21 cellular contexts compared by ENCODE assay signal in genomic region chr4:137299281-137299680, GRCh38.
"Had no signal": no experiment of that assay in that cellular context is flagged by ENCODE, and none has a peak within 500 bp of the region (broad histone marks: within the 10 kb centered on the region; RNA-seq: fewer than 3 reads in every experiment).

No MANE protein-coding gene starts in this region.

- H3K9me3 ChIP-seq: SK-N-SH had no signal

- H3K36me3 Mint-ChIP-seq: IgD-negative memory B cell had no signal

- H3K4me1 Mint-ChIP-seq: IgD-negative memory B cell had no signal

- H3K9ac ChIP-seq: KMS-11, SK-N-SH had no signal

- DNase-seq: Kasumi-1; MM.1S; NCI-H1092 treated with DMSO at 0.1 percent for 48 hours; NCI-H1436; NCI-H187; NCI-H2029; NCI-H2081 treated with DMSO at 0.1 percent for 48 hours; NCI-H2171; NCI-H226; NCI-H446; NCI-H510A; NK-92 treated with Interleukin-12 subunit alpha and Interleukin-12 subunit beta, amount 100 ng/mL, for 24 hours; PC-3; SHP77; SK-N-SH; SW 1271 had no signal

- H3K27ac ChIP-seq: HL-60, KMS-11, RWPE1 had no signal

- H3K4me3 ChIP-seq: K562 had no signal

- H3K27ac Mint-ChIP-seq: IgD-negative memory B cell had no signal

- H3K4me3 Mint-ChIP-seq: IgD-negative memory B cell had no signal

- H3K4me2 ChIP-seq: KMS-11, SK-N-SH had no signal

- H3K27me3 Mint-ChIP-seq: IgD-negative memory B cell had no signal
